ENCODE assay signal across 17 cellular contexts in the genomic region with DNA sequence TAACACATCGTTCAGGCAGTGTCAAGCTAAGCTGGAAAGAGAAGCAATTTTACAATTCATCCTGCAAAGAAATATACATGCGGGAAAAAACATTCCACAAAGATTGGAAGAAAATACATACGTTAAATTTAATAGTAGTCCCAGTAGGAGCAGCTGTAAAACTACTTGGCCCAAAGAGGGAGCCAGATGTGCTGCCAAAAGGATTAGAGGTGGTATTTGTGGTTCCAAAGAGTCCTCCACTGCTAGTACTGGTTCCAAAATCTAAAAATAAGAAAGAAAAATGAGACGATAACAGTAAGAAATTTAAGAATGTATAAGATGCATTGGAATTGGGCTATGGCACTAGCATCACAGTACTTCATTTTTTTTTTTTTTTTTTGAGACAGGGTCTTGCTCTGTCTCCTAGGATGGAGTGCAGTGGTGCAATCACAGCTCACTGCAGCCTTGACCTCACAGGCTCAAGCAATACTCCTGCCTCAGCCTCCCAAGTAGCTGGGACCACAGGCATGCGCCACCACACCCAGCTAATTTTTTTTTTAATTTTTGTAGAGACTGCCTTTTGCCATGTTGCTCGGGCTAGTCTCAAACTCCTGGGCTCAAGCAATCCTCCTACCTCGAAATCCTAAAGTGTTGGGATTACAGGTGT.
"Had no signal": no experiment of that assay in that cellular context is flagged by ENCODE, and none has a peak within 500 bp of the region (broad histone marks: within the 10 kb centered on the region; RNA-seq: fewer than 3 reads in every experiment).

No MANE protein-coding gene starts in this region.

- H3K4me1 Mint-ChIP-seq: activated naive CD8-positive, alpha-beta T cell treated with anti-CD3 and anti-CD28 coated beads for 36 hours had no signal

- H3K9me3 Mint-ChIP-seq: activated naive CD8-positive, alpha-beta T cell treated with anti-CD3 and anti-CD28 coated beads for 36 hours; naive thymus-derived CD8-positive, alpha-beta T cell; type B pancreatic cell had no signal

- H3K4me3 ChIP-seq: right lobe of liver, suprapubic skin had no signal

- DNase-seq: activated CD4-positive, alpha-beta T cell treated with anti-CD3 and anti-CD28 coated beads, Interleukin-2, amount 50 U/mL, for 4 hours; activated CD4-positive, CD25-positive, alpha-beta regulatory T cell treated with anti-CD3 and anti-CD28 coated beads, Interleukin-2, amount 50 U/mL, for 72 hours; activated gamma-delta T cell treated with Interleukin-2 at 50 U/mL for 16 hours; activated naive CD8-positive, alpha-beta T cell treated with anti-CD3 and anti-CD28 coated beads for 36 hours; activated T-cell treated with anti-CD3 and anti-CD28 coated beads, Interleukin-2, amount 50 U/mL, for 48 hours; aorta; left colon; naive thymus-derived CD8-positive, alpha-beta T cell; posterior cingulate gyrus; right lobe of liver; stimulated activated CD4-positive, alpha-beta T cell treated with anti-CD3 and anti-CD28 coated beads, Interleukin-2, amount 100 ng/mL, for 24 hours; stimulated activated naive CD8-positive, alpha-beta T cell treated with anti-CD3 and anti-CD28 coated beads, Interleukin-15, Interleukin-2, amounts not matched to agents 100 U/mL and 50 U/mL, for 24 hours had no signal

- ATAC-seq: left colon; naive thymus-derived CD8-positive, alpha-beta T cell; right lobe of liver; stimulated activated naive CD8-positive, alpha-beta T cell treated with anti-CD3 and anti-CD28 coated beads, Interleukin-15, Interleukin-2, amounts not matched to agents 100 U/mL and 50 U/mL, for 24 hours had no signal

- H3K4me1 ChIP-seq: right lobe of liver, suprapubic skin had no signal

- H3K9me3 ChIP-seq: right lobe of liver, suprapubic skin had no signal

- FAIRE-seq: bronchial epithelial cell, colon, endothelial cell of umbilical vein had no signal

- H3K27me3 ChIP-seq: right lobe of liver, suprapubic skin had no signal

- H3K4me3 Mint-ChIP-seq: activated naive CD8-positive, alpha-beta T cell treated with anti-CD3 and anti-CD28 coated beads for 36 hours; naive thymus-derived CD8-positive, alpha-beta T cell; type B pancreatic cell had no signal

- H3K27me3 Mint-ChIP-seq: activated naive CD8-positive, alpha-beta T cell treated with anti-CD3 and anti-CD28 coated beads for 36 hours; naive thymus-derived CD8-positive, alpha-beta T cell; type B pancreatic cell had no signal

- H3K27ac Mint-ChIP-seq: activated naive CD8-positive, alpha-beta T cell treated with anti-CD3 and anti-CD28 coated beads for 36 hours; type B pancreatic cell had no signal

- H3K27ac ChIP-seq: right lobe of liver, suprapubic skin had no signal
